1 cellular context compared by ENCODE assay signal in the genomic region with DNA sequence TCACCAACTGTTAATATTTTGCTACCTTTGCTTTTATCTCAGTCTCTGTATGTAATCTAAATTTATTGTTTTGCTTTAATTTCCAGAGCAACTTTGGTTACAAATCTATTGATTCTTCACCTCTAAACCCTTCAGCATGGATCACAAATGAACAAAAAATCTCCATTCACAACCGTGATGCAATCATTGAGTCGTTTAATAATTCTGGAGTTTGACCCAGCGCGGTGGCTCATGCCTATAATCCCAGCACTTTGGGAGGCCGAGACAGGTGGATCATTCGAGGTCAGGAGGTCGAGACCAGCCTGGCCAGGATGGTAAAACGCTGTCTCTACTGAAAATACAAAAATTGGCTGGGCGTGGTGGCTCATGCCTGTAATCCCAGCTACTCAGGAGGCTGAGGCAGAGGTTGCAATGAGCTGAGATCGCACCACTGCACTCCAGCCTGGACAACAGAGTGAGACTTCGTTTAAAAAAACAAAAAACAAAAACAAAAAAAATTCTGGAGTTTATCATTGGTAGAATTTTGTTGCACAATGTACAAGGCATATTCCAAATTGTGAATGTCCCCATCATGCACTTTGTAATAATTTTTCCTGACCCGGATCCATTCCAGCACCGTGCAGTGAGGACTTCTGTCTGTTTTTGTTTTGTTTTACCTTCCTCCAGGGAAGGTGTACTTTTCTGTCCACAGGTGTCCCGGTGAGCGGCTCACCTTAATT.
TF ChIP-seq lines count a peak whose summit lies in the region.

No MANE protein-coding gene starts in this region.

TF ChIP-seq in IMR-90, 13 proteins besides CTCF, POLR2A, EP300 and RAD21:
- TF ChIP-seq CHD1 (IDR thresholded peaks at IDR 0.05; ENCODE audit: low read depth, low read length), result no peak
- no peak for TF ChIP-seq BHLHE40 (IDR thresholded peaks at IDR 0.05; ENCODE audit: low read depth, low read length)
- TF ChIP-seq, protein P1, sequence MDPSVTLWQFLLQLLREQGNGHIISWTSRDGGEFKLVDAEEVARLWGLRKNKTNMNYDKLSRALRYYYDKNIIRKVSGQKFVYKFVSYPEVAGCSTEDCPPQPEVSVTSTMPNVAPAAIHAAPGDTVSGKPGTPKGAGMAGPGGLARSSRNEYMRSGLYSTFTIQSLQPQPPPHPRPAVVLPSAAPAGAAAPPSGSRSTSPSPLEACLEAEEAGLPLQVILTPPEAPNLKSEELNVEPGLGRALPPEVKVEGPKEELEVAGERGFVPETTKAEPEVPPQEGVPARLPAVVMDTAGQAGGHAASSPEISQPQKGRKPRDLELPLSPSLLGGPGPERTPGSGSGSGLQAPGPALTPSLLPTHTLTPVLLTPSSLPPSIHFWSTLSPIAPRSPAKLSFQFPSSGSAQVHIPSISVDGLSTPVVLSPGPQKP (IDR thresholded peaks at IDR 0.05; ENCODE audit: borderline replicate concordance, low read depth, low read length), result no peak
- no peak for TF ChIP-seq RFX5 (IDR thresholded peaks at IDR 0.05; ENCODE audit: low read depth, low read length)
- no peak for TF ChIP-seq CEBPB (IDR thresholded peaks at IDR 0.05; ENCODE audit: low read depth, low read length)
- TF ChIP-seq FOS (IDR thresholded peaks at IDR 0.05; ENCODE audit: low read depth, low read length), result no peak
- no peak for TF ChIP-seq SMC3 (IDR thresholded peaks at IDR 0.05; ENCODE audit: low read depth, low read length)
- TF ChIP-seq MAZ (IDR thresholded peaks at IDR 0.05; ENCODE audit: borderline replicate concordance, low read depth, low read length), result no peak
- TF ChIP-seq MXI1 (IDR thresholded peaks at IDR 0.05; ENCODE audit: borderline replicate concordance, low read depth, low read length), result no peak
- no peak for TF ChIP-seq USF2 (IDR thresholded peaks at IDR 0.05; ENCODE audit: low read depth, low read length)
- no peak for TF ChIP-seq MAFK (IDR thresholded peaks at IDR 0.05; ENCODE audit: low read depth, low read length)
- no peak for TF ChIP-seq RCOR1 (IDR thresholded peaks at IDR 0.05; ENCODE audit: insufficient replicate concordance, low read length)
- TF ChIP-seq NFE2L2 (IDR thresholded peaks at IDR 0.05; ENCODE audit: low read depth, low read length), result no peak
